In the genomic region with DNA sequence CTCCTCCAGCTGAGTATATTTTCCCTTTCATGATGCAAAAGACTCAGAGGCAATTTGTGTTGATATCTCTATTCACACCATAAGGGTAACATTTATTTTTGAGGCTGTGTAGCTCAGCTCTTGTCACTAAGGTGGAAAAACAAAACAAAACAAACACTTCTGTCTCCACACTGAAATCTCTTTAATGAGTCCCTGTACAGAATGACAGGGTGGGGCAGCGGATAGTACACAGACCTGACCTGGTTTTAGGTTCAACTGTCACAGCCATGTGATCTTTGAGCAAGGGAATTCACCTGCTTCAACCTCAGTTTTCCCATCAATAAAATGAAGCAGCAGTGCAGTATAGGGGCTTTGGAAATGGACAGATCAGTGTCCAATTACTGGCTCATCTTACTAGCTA, we compare ENCODE assay signal across 22 cellular contexts. TPM values are rescaled to one million over a fixed set of nuclear protein-coding genes. Genes with fewer than 3 reads are reported as not detected.
DNase-seq lines count a peak whose midpoint lies in the region; TF ChIP-seq lines count a peak whose summit lies in the region.
"Had no signal": no experiment of that assay in that cellular context is flagged by ENCODE, and none has a peak within 500 bp of the region (broad histone marks: within the 10 kb centered on the region; RNA-seq: fewer than 3 reads in every experiment).

No MANE protein-coding gene starts in this region.

- TF ChIP-seq CTCF in colonic mucosa (IDR thresholded peaks at IDR 0.05) (no peak), sigmoid colon (IDR thresholded peaks at IDR 0.05) (no peak)

- no peaks in the 10 kb centered on the region for H3K27me3 ChIP-seq in colonic mucosa
- H3K27me3 ChIP-seq in sigmoid colon, result no peaks in the 10 kb centered on the region
- H3K27me3 ChIP-seq in HAP-1 (ENCODE audit: low read depth), result no peaks in the 10 kb centered on the region
- H3K27me3 ChIP-seq: neutrophil, thyroid gland had no signal

- TF ChIP-seq EP300 in sigmoid colon (IDR thresholded peaks at IDR 0.05), result no peak

- H3K36me3 ChIP-seq in colonic mucosa, result no peaks in the 10 kb centered on the region
- no peaks in the 10 kb centered on the region for H3K36me3 ChIP-seq in sigmoid colon
- H3K36me3 ChIP-seq in HAP-1 (replicated peaks), result no peaks in the 10 kb centered on the region
- H3K36me3 ChIP-seq: neutrophil, thyroid gland had no signal

- no peak overlapping the region for H3K4me3 ChIP-seq in colonic mucosa
- H3K4me3 ChIP-seq in sigmoid colon, result no peak overlapping the region
- H3K4me3 ChIP-seq in HAP-1, result no peak overlapping the region
- H3K4me3 ChIP-seq: thyroid gland had no signal

- H3K4me1 ChIP-seq in colonic mucosa (peaks cover 5% of the 10 kb centered on the region), sigmoid colon (no peaks in the 10 kb centered on the region), HAP-1 (no peaks in the 10 kb centered on the region)
- H3K4me1 ChIP-seq: thyroid gland had no signal

- WGBS in sigmoid colon, 2 donors, result 20 to 82% methylated on average over 1 of the region's 1 CpG

- H3K9me3 ChIP-seq in colonic mucosa (no peaks in the 10 kb centered on the region), sigmoid colon (no peaks in the 10 kb centered on the region), HAP-1 (no peaks in the 10 kb centered on the region)
- H3K9me3 ChIP-seq: neutrophil, thyroid gland had no signal

- H3K27ac ChIP-seq in colonic mucosa (no peak overlapping the region), sigmoid colon (no peak overlapping the region)
- H3K27ac ChIP-seq: neutrophil, thyroid gland had no signal

- intact Hi-C loops in colonic mucosa (cut with DNase I), result no loop called here
- intact Hi-C loops in sigmoid colon (cut with DNase I), result loop anchor here (5.0 kb wide), 1 partner anchor 56 kb away; no protein-coding TSS in a partner anchor

- peak overlapping the region in 1 of 2 donors; percentile 22 for H3K9ac ChIP-seq in colonic mucosa (ENCODE audit: low read depth in 2 of 2, low read length in 2 of 2)

- DNase-seq in DMS153 treated with DMSO at 0.1 percent for 48 hours (lab: John Stamatoyannopoulos, UW; ENCODE audit: unreplicated experiment) (peak; percentile 31), NCI-H2029 (lab: John Stamatoyannopoulos, UW) (peak; percentile 55), colonic mucosa (peak; percentile 55), renal cortical epithelial cell (ENCODE audit: low read depth) (peak; percentile 11), sigmoid colon (no peak), HAP-1 (ENCODE audit: low spot score in 2 of 2) (no peak)
- DNase-seq in activated CD4-positive, CD25-positive, alpha-beta regulatory T cell (lab: John Stamatoyannopoulos, UW), result no peak
- DNase-seq: activated B cell treated with CpG ODN at 0.5 μM for 24 hours; activated CD4-positive, alpha-beta memory T cell treated with anti-CD3 and anti-CD28 coated beads for 36 hours; activated CD8-positive, alpha-beta memory T cell treated with anti-CD3 and anti-CD28 coated beads, Interleukin-2, amount 50 U/mL, for 48 hours; anterior cingulate cortex; dermis blood vessel endothelial cell; mesenchymal stem cell; NCI-H1092 treated with DMSO at 0.1 percent for 48 hours; NCI-H524; stimulated activated CD4-positive, alpha-beta T cell treated with anti-CD3 and anti-CD28 coated beads, Interleukin-4, amount 100 ng/mL, for 24 hours; T-helper 9 cell; thyroid gland had no signal

- in situ Hi-C loops in HAP-1 (cut with MboI; ENCODE audit: low sequenced_read_pairs), result no loop called here

- TF ChIP-seq POLR2A in sigmoid colon (IDR thresholded peaks at IDR 0.05), result no peak

RNA-seq across cellular contexts. Expression of gene TLR4, which starts 29.3 kb away (rescaled TPM):
- total RNA-seq in colonic mucosa, result 1 to 10 TPM; 3.2 to 7.5 TPM
- total RNA-seq in renal cortical epithelial cell, result 0.70 and 2.1 TPM in 2 replicates
- 10 to 100 TPM; 10.5 to 24.6 (median 15.3) TPM for total RNA-seq in sigmoid colon
- 1 to 10 TPM; 4.0 to 7.2 (median 4.2) TPM for polyA plus RNA-seq in sigmoid colon
- total RNA-seq: activated CD4-positive, alpha-beta memory T cell treated with anti-CD3 and anti-CD28 coated beads for 36 hours; activated naive CD4-positive, alpha-beta T cell treated with anti-CD3 and anti-CD28 coated beads, Interleukin-2, amount 50 U/mL, for 72 hours; activated T-helper 17 cell treated with anti-CD3 and anti-CD28 coated beads, Interleukin-2, amount 50 U/mL, for 72 hours; G401 had no signal

Comparison
In these comparisons a context has a peak if more than half of its experiments do, and no peak if none do; other contexts are left out.
1. DNase-seq: peak in DMS153 treated with DMSO at 0.1 percent for 48 hours (single experiment), NCI-H2029 (single experiment), colonic mucosa (single experiment) and renal cortical epithelial cell (single experiment); none in activated CD4-positive, CD25-positive, alpha-beta regulatory T cell (0 of 4), sigmoid colon (single experiment) and HAP-1 (0 of 2).